17 cellular contexts compared by ENCODE assay signal in genomic region chr6:157513619-157514485, GRCh38.
DNase-seq lines count a peak whose midpoint lies in the region; ATAC-seq lines count a peak whose summit lies in the region.
"Had no signal": no experiment of that assay in that cellular context is flagged by ENCODE, and none has a peak within 500 bp of the region (broad histone marks: within the 10 kb centered on the region; RNA-seq: fewer than 3 reads in every experiment).

No MANE protein-coding gene starts in this region.

- no peak overlapping the region for H3K4me3 Mint-ChIP-seq in memory B cell
- H3K4me3 Mint-ChIP-seq: CD4-positive, CD25-positive, alpha-beta regulatory T cell had no signal

- no peaks in the 10 kb centered on the region for H3K9me3 Mint-ChIP-seq in memory B cell

- ATAC-seq in memory B cell (ENCODE audit: low read depth), result no peak
- no peak for ATAC-seq in GM18517 (IDR thresholded peaks at IDR 0.05; ENCODE audit: unreplicated experiment)

- peaks cover 13% of the 10 kb centered on the region for H3K36me3 Mint-ChIP-seq in memory B cell

- H3K27ac Mint-ChIP-seq in memory B cell, result peak overlapping the region; percentile 49
- H3K27ac Mint-ChIP-seq: CD4-positive, CD25-positive, alpha-beta regulatory T cell had no signal

- in situ Hi-C loops in G401 (cut with HindIII; ENCODE audit: low sequenced_read_pairs), result no loop called here

- DNase-seq in G401 (ENCODE audit: low spot score) (peak; percentile 26), dermis blood vessel endothelial cell (peak; percentile 90), memory B cell (ENCODE audit: low spot score in 2 of 2) (no peak), pulmonary artery endothelial cell (ENCODE audit: low read depth, low spot score) (peak; percentile 60), H4 (ENCODE audit: low spot score) (no peak), NCI-H774 (lab: John Stamatoyannopoulos, UW) (no peak)
- DNase-seq: BE2C; CD4-positive, CD25-positive, alpha-beta regulatory T cell; DMS153; GF-D8; GOT3; NCI-H2107; NCI-H510A; NCI-H82; OCI-M1; Right ventricle myocardium superior had no signal

- H3K4me1 Mint-ChIP-seq in memory B cell, result peaks cover 27% of the 10 kb centered on the region

- H3K27me3 Mint-ChIP-seq in memory B cell, result no peaks in the 10 kb centered on the region
- H3K27me3 Mint-ChIP-seq: CD4-positive, CD25-positive, alpha-beta regulatory T cell had no signal

Comparison
In these comparisons a context has a peak if more than half of its experiments do, and no peak if none do; other contexts are left out.
1. DNase-seq: peak in G401 (single experiment), dermis blood vessel endothelial cell (single experiment) and pulmonary artery endothelial cell (single experiment); none in memory B cell (0 of 2), H4 (single experiment) and NCI-H774 (single experiment).